19 cellular contexts compared by ENCODE assay signal in the genomic region with DNA sequence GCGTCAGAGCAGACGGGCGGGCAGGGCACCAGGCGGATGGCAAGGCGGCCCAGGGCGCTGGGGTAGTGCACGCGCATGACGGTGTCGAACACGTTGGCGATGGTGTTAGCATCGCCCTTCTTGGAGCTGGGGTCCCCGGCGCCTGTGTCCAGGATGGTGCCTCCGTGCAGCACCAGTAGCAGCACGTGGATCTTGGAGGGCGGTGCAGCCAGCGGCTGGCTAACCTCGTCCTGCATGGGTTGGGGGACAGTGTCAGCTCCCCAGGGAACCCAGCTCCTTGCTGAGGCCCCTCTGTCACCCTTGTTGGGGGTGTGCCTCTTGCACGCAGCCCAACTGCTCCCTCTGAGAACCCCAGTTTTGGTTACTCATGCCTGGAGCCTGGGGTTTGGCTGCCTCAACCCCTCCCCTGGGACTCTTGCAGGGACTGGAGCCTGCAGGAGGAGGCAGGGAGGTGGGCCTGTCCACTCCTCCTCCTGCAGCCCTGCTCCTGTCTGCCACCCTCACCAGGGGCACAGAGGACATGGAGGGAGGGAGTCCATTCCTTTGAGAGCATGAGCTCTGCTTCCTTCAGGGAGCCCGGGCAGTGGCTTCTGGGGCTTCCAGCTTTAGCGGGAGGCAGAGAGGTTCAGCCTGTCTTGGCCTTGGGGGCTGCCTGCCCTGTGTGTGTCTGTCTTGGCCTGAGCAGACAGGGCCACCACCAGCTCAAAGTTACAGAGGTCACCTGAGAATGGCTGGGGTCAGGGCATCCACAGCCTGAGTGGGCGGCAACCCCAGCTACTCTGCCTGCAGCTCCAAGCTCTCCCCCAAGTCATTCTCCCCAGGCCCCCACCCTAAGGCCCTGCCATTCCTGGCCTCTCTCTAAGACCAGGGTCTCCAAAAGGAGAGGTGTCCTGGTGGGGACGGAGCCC.
"Had no signal": no experiment of that assay in that cellular context is flagged by ENCODE, and none has a peak within 500 bp of the region (broad histone marks: within the 10 kb centered on the region; RNA-seq: fewer than 3 reads in every experiment).

No MANE protein-coding gene starts in this region.

- DNase-seq: activated CD4-positive, CD25-positive, alpha-beta regulatory T cell; activated CD8-positive, alpha-beta memory T cell treated with anti-CD3 and anti-CD28 coated beads, Interleukin-2, amount 50 U/mL, for 4 hours; activated CD8-positive, alpha-beta T cell treated with anti-CD3 and anti-CD28 coated beads for 36 hours; activated T-cell treated with anti-CD3 and anti-CD28 coated beads, Interleukin-2, amount 50 U/mL, for 72 hours; brain microvascular endothelial cell; NCI-H1092 treated with DMSO at 0.1 percent for 48 hours; NCI-H1417 treated with DMSO at 0.1 percent for 48 hours; NCI-H1694; NCI-H2029; NCI-H446; NCI-H524; PC-3; SIG-M5; T-helper 17 cell; T-helper 9 cell had no signal

- H3K9ac ChIP-seq: KMS-11 had no signal

- H3K27me3 Mint-ChIP-seq: activated CD8-positive, alpha-beta T cell treated with anti-CD3 and anti-CD28 coated beads for 36 hours; T-helper 17 cell had no signal

- FAIRE-seq: TTC549 had no signal

- H3K4me3 ChIP-seq: cardiac muscle cell had no signal

- H3K4me1 Mint-ChIP-seq: T-helper 17 cell had no signal

- ATAC-seq: activated CD8-positive, alpha-beta T cell treated with anti-CD3 and anti-CD28 coated beads for 36 hours; activated naive CD4-positive, alpha-beta T cell treated with anti-CD3 and anti-CD28 coated beads, Interleukin-2, amount 50 U/mL, for 72 hours; activated T-cell treated with anti-CD3 and anti-CD28 coated beads, Interleukin-2, amount 50 U/mL, for 72 hours; PC-3; T-helper 17 cell had no signal

- H3K27ac ChIP-seq: brain microvascular endothelial cell, cardiac muscle cell, KMS-11 had no signal

- H3K4me2 ChIP-seq: KMS-11 had no signal

- H3K36me3 ChIP-seq: brain microvascular endothelial cell, cardiac muscle cell had no signal

- H3K9me3 Mint-ChIP-seq: activated CD8-positive, alpha-beta T cell treated with anti-CD3 and anti-CD28 coated beads for 36 hours; activated naive CD4-positive, alpha-beta T cell treated with anti-CD3 and anti-CD28 coated beads, Interleukin-2, amount 50 U/mL, for 72 hours; activated T-cell treated with anti-CD3 and anti-CD28 coated beads, Interleukin-2, amount 50 U/mL, for 72 hours had no signal

- H3K36me3 Mint-ChIP-seq: activated naive CD4-positive, alpha-beta T cell treated with anti-CD3 and anti-CD28 coated beads, Interleukin-2, amount 50 U/mL, for 72 hours had no signal

- H3K27ac Mint-ChIP-seq: activated CD8-positive, alpha-beta T cell treated with anti-CD3 and anti-CD28 coated beads for 36 hours; activated T-cell treated with anti-CD3 and anti-CD28 coated beads, Interleukin-2, amount 50 U/mL, for 72 hours; T-helper 17 cell had no signal

- H3K4me3 Mint-ChIP-seq: activated CD8-positive, alpha-beta T cell treated with anti-CD3 and anti-CD28 coated beads for 36 hours; activated T-cell treated with anti-CD3 and anti-CD28 coated beads, Interleukin-2, amount 50 U/mL, for 72 hours; T-helper 17 cell had no signal

- H3K27me3 ChIP-seq: brain microvascular endothelial cell, cardiac muscle cell had no signal
